1 cellular context compared by ENCODE assay signal in the genomic region with DNA sequence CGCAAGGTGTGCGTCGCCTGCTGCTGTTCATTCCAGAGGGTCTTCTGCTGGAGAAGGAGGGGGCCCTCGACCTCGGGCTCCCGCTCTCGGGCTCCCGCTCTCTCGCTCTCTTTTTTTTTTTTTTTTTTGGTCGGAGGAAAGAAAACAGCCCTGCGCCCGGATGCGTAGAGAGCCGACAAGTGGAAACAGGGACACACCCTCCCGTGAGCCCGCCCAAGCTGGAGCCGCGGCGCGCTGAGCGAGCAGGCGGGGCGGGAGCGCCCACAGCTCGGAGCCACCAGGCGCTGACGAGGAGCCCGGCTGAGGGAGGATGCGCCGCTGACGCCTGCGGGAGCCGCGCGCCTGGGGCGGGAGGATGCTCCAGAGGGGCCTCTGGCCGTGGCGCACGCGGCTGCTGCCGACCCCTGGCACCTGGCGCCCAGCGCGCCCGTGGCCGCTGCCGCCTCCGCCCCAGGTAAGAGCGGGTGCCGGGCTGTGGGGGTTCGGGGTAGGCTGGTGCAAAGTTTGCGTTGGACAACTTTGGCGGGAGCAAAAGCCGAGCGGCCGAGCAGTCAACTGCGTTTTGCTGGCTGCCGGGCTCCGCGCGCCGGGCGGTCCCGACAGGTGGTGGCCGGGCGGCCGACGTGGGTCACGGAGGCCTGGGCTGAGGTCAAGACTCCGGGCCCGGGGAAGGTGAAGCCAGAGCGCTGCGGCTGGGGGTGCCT.
TF ChIP-seq lines count a peak whose summit lies in the region.

Gene MCUB (plus strand): TSS at position 264 of the 704 bp plus-strand sequence. CDS start 92 bp downstream, at position 356.

TF ChIP-seq in K562, 482 proteins besides CTCF, POLR2A, EP300 and RAD21 (continued from another document and continues in another):
- TF ChIP-seq RERE (CRISPR knock-in tag; IDR thresholded peaks at IDR 0.05; ENCODE audit: borderline replicate concordance) (no peak), ATF1 (CRISPR knock-in tag; IDR thresholded peaks at IDR 0.05) (no peak), ATF1 (tag; IDR thresholded peaks at IDR 0.05) (peak; percentile 67), JUND (IDR thresholded peaks at IDR 0.05; ENCODE audit: borderline replicate concordance, low read depth, low read length) (no peak), JUND (tag; IDR thresholded peaks at IDR 0.05; ENCODE audit: borderline replicate concordance, low read depth, low read length) (no peak), RHOXF2B (CRISPR knock-in tag; conservative IDR thresholded peaks at IDR 0.05) (no peak), SRSF7 (optimal IDR thresholded peaks at IDR 0.05; ENCODE audit: low read depth, low read length) (no peak), ZNF609 (CRISPR knock-in tag; IDR thresholded peaks at IDR 0.05; ENCODE audit: borderline replicate concordance) (no peak), SMC3 (conservative IDR thresholded peaks at IDR 0.05; ENCODE audit: insufficient read depth, low read depth, low read length) (no peak), PHB2 (IDR thresholded peaks at IDR 0.05; ENCODE audit: low read depth) (no peak), ZKSCAN8 (CRISPR knock-in tag; IDR thresholded peaks at IDR 0.05) (no peak; the same call in 1 of the 2 replicates), ZZZ3 (IDR thresholded peaks at IDR 0.05) (no peak), THRA (IDR thresholded peaks at IDR 0.05) (no peak), HDAC3 (IDR thresholded peaks at IDR 0.05; ENCODE audit: borderline replicate concordance, partially characterized antibody) (no peak), NR0B1 (IDR thresholded peaks at IDR 0.05; ENCODE audit: partially characterized antibody) (no peak), CREM (IDR thresholded peaks at IDR 0.05; ENCODE audit: low read depth) (peak; percentile 43), NUFIP1 (IDR thresholded peaks at IDR 0.05; ENCODE audit: partially characterized antibody) (no peak), NCOA2 (IDR thresholded peaks at IDR 0.05; ENCODE audit: partially characterized antibody in 2 of 2) (no peak), ZNF197 (CRISPR knock-in tag; IDR thresholded peaks at IDR 0.05; ENCODE audit: low read depth) (no peak), TARDBP (IDR thresholded peaks at IDR 0.05) (no peak), GTF2B (IDR thresholded peaks at IDR 0.05; ENCODE audit: extremely low read depth, insufficient read length) (no peak), ZNF280B (CRISPR knock-in tag; IDR thresholded peaks at IDR 0.05) (no peak), CHD4 (IDR thresholded peaks at IDR 0.05; ENCODE audit: insufficient read depth, insufficient replicate concordance, low read depth, low read length, poor library complexity, severe bottlenecking) (no peak), SMAD4 (CRISPR knock-in tag; conservative IDR thresholded peaks at IDR 0.05) (no peak; the same call in 1 of the 2 replicates)
- TF ChIP-seq, protein P1, sequence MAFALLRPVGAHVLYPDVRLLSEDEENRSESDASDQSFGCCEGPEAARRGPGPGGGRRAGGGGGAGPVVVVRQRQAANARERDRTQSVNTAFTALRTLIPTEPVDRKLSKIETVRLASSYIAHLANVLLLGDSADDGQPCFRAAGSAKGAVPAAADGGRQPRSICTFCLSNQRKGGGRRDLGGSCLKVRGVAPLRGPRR (CRISPR knock-in tag; IDR thresholded peaks at IDR 0.05): no peak
- TF ChIP-seq, protein P2, sequence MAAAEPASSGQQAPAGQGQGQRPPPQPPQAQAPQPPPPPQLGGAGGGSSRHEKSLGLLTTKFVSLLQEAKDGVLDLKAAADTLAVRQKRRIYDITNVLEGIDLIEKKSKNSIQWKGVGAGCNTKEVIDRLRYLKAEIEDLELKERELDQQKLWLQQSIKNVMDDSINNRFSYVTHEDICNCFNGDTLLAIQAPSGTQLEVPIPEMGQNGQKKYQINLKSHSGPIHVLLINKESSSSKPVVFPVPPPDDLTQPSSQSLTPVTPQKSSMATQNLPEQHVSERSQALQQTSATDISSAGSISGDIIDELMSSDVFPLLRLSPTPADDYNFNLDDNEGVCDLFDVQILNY (CRISPR knock-in tag; IDR thresholded peaks at IDR 0.05): no peak
- TF ChIP-seq, protein P3, sequence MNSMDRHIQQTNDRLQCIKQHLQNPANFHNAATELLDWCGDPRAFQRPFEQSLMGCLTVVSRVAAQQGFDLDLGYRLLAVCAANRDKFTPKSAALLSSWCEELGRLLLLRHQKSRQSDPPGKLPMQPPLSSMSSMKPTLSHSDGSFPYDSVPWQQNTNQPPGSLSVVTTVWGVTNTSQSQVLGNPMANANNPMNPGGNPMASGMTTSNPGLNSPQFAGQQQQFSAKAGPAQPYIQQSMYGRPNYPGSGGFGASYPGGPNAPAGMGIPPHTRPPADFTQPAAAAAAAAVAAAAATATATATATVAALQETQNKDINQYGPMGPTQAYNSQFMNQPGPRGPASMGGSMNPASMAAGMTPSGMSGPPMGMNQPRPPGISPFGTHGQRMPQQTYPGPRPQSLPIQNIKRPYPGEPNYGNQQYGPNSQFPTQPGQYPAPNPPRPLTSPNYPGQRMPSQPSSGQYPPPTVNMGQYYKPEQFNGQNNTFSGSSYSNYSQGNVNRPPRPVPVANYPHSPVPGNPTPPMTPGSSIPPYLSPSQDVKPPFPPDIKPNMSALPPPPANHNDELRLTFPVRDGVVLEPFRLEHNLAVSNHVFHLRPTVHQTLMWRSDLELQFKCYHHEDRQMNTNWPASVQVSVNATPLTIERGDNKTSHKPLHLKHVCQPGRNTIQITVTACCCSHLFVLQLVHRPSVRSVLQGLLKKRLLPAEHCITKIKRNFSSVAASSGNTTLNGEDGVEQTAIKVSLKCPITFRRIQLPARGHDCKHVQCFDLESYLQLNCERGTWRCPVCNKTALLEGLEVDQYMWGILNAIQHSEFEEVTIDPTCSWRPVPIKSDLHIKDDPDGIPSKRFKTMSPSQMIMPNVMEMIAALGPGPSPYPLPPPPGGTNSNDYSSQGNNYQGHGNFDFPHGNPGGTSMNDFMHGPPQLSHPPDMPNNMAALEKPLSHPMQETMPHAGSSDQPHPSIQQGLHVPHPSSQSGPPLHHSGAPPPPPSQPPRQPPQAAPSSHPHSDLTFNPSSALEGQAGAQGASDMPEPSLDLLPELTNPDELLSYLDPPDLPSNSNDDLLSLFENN (IDR thresholded peaks at IDR 0.05; ENCODE audit: low read depth in 2 of 2, low read length in 2 of 2): no peak
